8 cellular contexts compared by ENCODE assay signal in genomic region chr3:184337315-184337714, GRCh38. TPM values are rescaled to one million over a fixed set of nuclear protein-coding genes. Genes with fewer than 3 reads are reported as not detected.
DNase-seq lines count a peak whose midpoint lies in the region; ATAC-seq and TF ChIP-seq lines count a peak whose summit lies in the region.

FAM131A (plus strand) TSS chr3:184337600; CDS start chr3:184337631, 31 bp downstream.

- H3K4me1 Mint-ChIP-seq in progenitor cell of endocrine pancreas (ENCODE audit: low read depth): peaks cover 15% of the 10 kb centered on the region

- H3K27me3 ChIP-seq in HUES64 (ENCODE audit: insufficient read depth, low read length): no peaks in the 10 kb centered on the region

- peak within 1 kb of the TSS; percentile 97; the same call in 1 of the 2 replicates for H3K27ac ChIP-seq in HUES64 (ENCODE audit: low read depth, low read length)
- peak within 1 kb of the TSS; percentile 90 for H3K27ac ChIP-seq in adipose tissue (ENCODE audit: low read depth, low read length)

- H3K36me3 Mint-ChIP-seq in progenitor cell of endocrine pancreas (ENCODE audit: insufficient read depth): peaks cover 14% of the 10 kb centered on the region

- intact Hi-C loops in left ventricle myocardium superior (cut with micrococcal nuclease): no loop called here

- no peaks in the 10 kb centered on the region for H3K9me3 ChIP-seq in HUES64 (ENCODE audit: insufficient read depth, low read depth, low read length)

- peak within 1 kb of the TSS; percentile 97 for H3K27ac Mint-ChIP-seq in progenitor cell of endocrine pancreas

- H3K4me1 ChIP-seq in HUES64 (ENCODE audit: insufficient read depth, low read length): peaks cover 16% of the 10 kb centered on the region; the same call in 1 of the 2 replicates

- WGBS in HUES64: 91% methylated on average over 8 of the region's 8 CpGs
- 53 to 66% (median 60%) methylated on average over 8 of the region's 8 CpGs for WGBS in adipose tissue, 3 donors

- H3K9ac ChIP-seq in HUES64 (ENCODE audit: low read depth, low read length): peak within 1 kb of the TSS; percentile 80

- peak; percentile 78 for DNase-seq in left ventricle myocardium superior
- DNase-seq in progenitor cell of endocrine pancreas (ENCODE audit: low spot score, unreplicated experiment): no peak
- DNase-seq in left lobe of liver (ENCODE audit: low spot score): no peak
- DNase-seq in NCI-H524 treated with DMSO at 0.1 percent for 48 hours (lab: John Stamatoyannopoulos, UW): no peak
- no peak for DNase-seq in NCI-H1092 treated with DMSO at 0.1 percent for 48 hours (lab: John Stamatoyannopoulos, UW)

- ATAC-seq in left ventricle myocardium superior: peak; percentile 62
- no peak for ATAC-seq in left lobe of liver
- no peak for ATAC-seq in GM18502 (IDR thresholded peaks at IDR 0.05; ENCODE audit: poor library complexity, unreplicated experiment)

- H3K9me3 Mint-ChIP-seq in progenitor cell of endocrine pancreas (ENCODE audit: low read depth): no peaks in the 10 kb centered on the region

- TF ChIP-seq CTCF in progenitor cell of endocrine pancreas (IDR thresholded peaks at IDR 0.05; ENCODE audit: unreplicated experiment): no peak

- H3K27me3 Mint-ChIP-seq in progenitor cell of endocrine pancreas: peaks cover 15% of the 10 kb centered on the region

- peak within 1 kb of the TSS; percentile 83 for H3K4me3 ChIP-seq in HUES64 (ENCODE audit: low read length)

- peak within 1 kb of the TSS; percentile 84 for H3K4me3 Mint-ChIP-seq in progenitor cell of endocrine pancreas (ENCODE audit: low read depth)

- H3K36me3 ChIP-seq in HUES64 (ENCODE audit: insufficient read depth, low read length): peaks cover 36% of the 10 kb centered on the region

RNA-seq across cellular contexts. Expression of gene FAM131A, which starts in this region (rescaled TPM):
- polyA plus RNA-seq in HUES64 (2013, experiment 1 of 2): 11.5 TPM
- polyA plus RNA-seq in HUES64 (2013, experiment 2 of 2): 12.2 TPM
- 10 to 100 TPM in 2 of 3 donors, 1 to 10 TPM in 1; 7.6 to 16.5 (median 13.9) TPM for polyA plus RNA-seq in adipose tissue
- total RNA-seq in left ventricle myocardium superior: 41.0 TPM
- 15.4 and 17.3 TPM in 2 replicates for total RNA-seq in progenitor cell of endocrine pancreas
- 2.5 TPM for total RNA-seq in left lobe of liver
